ENCODE assay signal across 18 cellular contexts in the genomic region with DNA sequence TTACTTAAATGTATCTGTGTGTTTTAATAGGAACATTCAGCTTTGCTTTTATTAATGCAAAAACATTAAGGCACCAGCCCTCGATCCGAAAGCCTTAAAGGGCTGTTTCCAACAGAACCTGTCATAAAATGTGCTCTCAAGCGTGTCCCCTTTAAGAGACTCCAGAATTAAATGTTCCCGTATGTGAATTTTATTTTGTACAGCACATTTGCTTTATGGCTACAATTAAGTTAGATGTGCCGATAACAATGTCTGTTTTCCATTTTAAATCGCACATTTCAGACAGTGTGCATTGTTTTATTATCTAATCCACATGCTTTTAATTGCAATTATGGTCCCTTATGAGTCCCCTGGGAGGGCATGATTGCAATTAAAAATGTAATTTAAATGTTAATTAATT.
DNase-seq lines count a peak whose midpoint lies in the region; ATAC-seq and TF ChIP-seq lines count a peak whose summit lies in the region.
"Had no signal": no experiment of that assay in that cellular context is flagged by ENCODE, and none has a peak within 500 bp of the region (broad histone marks: within the 10 kb centered on the region; RNA-seq: fewer than 3 reads in every experiment).

No MANE protein-coding gene starts in this region.

- H3K36me3 ChIP-seq in mesenchymal stem cell (ENCODE audit: control insufficient read depth in 1 of 2, insufficient read depth in 2 of 2, low read depth in 1 of 2, low read length in 2 of 2) (no peaks in the 10 kb centered on the region), OCI-LY7 (ENCODE audit: insufficient read depth, low read length) (no peaks in the 10 kb centered on the region)
- H3K36me3 ChIP-seq: BLaER1 had no signal

- no peak overlapping the region for H2BK15ac ChIP-seq in mesenchymal stem cell (ENCODE audit: low read depth, poor library complexity, severe bottlenecking)

- no peak overlapping the region for H3K4me3 ChIP-seq in mesenchymal stem cell (ENCODE audit: insufficient read depth in 1 of 2, low read depth in 1 of 2, low read length in 2 of 2)
- H3K4me3 ChIP-seq in OCI-LY7 (ENCODE audit: low read depth, low read length, poor library complexity, severe bottlenecking) = no peak overlapping the region
- H3K4me3 ChIP-seq: BLaER1 had no signal

- intact Hi-C loops in OCI-LY7 (cut with micrococcal nuclease; ENCODE audit: unreplicated experiment) = no loop called here

- no peaks in the 10 kb centered on the region for H3K9me2 ChIP-seq in OCI-LY7 (ENCODE audit: insufficient read depth, low read length)

- H3K4me1 ChIP-seq in mesenchymal stem cell (ENCODE audit: control insufficient read depth, insufficient read depth, low read depth, low read length) (no peaks in the 10 kb centered on the region), OCI-LY7 (ENCODE audit: insufficient read depth, low read length, poor library complexity, severe bottlenecking) (peaks cover 10% of the 10 kb centered on the region)
- H3K4me1 ChIP-seq: BLaER1 had no signal

- CTCF ChIA-PET in OCI-LY7 (lab: Charles Lee; ENCODE audit: unreplicated experiment) = no interaction called here

- H4K20me1 ChIP-seq in OCI-LY7 (ENCODE audit: insufficient read depth, low read length) = no peaks in the 10 kb centered on the region
- H4K20me1 ChIP-seq: BLaER1 had no signal

- ATAC-seq in SK-N-SH treated with all-trans-retinoic acid at 6 μM for 48 hours = no peak
- ATAC-seq: HCT116 had no signal

- H4K91ac ChIP-seq in mesenchymal stem cell (ENCODE audit: low read length) = no peak overlapping the region

- POLR2A ChIA-PET in OCI-LY7 (lab: Charles Lee) = interaction anchor here (0.7 to 1.1 kb wide), 2 partner anchors 10 to 22 kb away, joined by 3 read pairs; no protein-coding TSS in a partner anchor

- WGBS in mesenchymal stem cell = 100% methylated on average over 5 of the region's 6 CpGs

- H3K18ac ChIP-seq in mesenchymal stem cell (ENCODE audit: low read depth in 1 of 2, low read length in 2 of 2) = no peak overlapping the region

- no peak overlapping the region for H2AK5ac ChIP-seq in mesenchymal stem cell (ENCODE audit: low read length, severe bottlenecking)

- no TSS peak for BruUV-seq in OCI-LY7 (replicated peaks; lab: Mats Ljungman, UMichigan)

- peak; percentile 2 for DNase-seq in NCI-H69 (lab: John Stamatoyannopoulos, UW)
- no peak for DNase-seq in mesenchymal stem cell
- no peak for DNase-seq in OCI-LY7 (ENCODE audit: low spot score)
- DNase-seq in NOMO-1 treated with dmso at 0.1 percent for 144 hours (lab: John Stamatoyannopoulos, UW; ENCODE audit: unreplicated experiment) = no peak
- no peak for DNase-seq in activated naive CD4-positive, alpha-beta T cell treated with anti-CD3 and anti-CD28 coated beads, Interleukin-2, amount 50 U/mL, for 16 hours
- DNase-seq: AML-193; CD4-positive, alpha-beta memory T cell; DMS153; DMS79; GDM1; GOT3; H7; HFFc6; IMR-90 had no signal

- no peak overlapping the region for H3K4ac ChIP-seq in mesenchymal stem cell (ENCODE audit: low read depth in 1 of 2, low read length in 2 of 2)

- no peak overlapping the region for H3K23ac ChIP-seq in mesenchymal stem cell (ENCODE audit: low read length in 2 of 2)

- H3K79me1 ChIP-seq in mesenchymal stem cell (replicated peaks; ENCODE audit: low read length, poor library complexity, severe bottlenecking) = no peaks in the 10 kb centered on the region

- H3K14ac ChIP-seq in mesenchymal stem cell (ENCODE audit: low read length in 2 of 2) = no peak overlapping the region

- H3K27me3 ChIP-seq in mesenchymal stem cell (ENCODE audit: control insufficient read depth in 1 of 2, insufficient read depth in 1 of 2, low read length in 2 of 2) = no peaks in the 10 kb centered on the region
- H3K27me3 ChIP-seq: BLaER1 had no signal

- no peaks in the 10 kb centered on the region for H3K79me2 ChIP-seq in OCI-LY7 (ENCODE audit: insufficient read depth, low read depth, low read length)

- H2AFZ ChIP-seq in mesenchymal stem cell (ENCODE audit: low read depth, low read length) = no peak overlapping the region
- no peak overlapping the region for H2AFZ ChIP-seq in OCI-LY7 (ENCODE audit: low read length)

- no peaks in the 10 kb centered on the region for H3K9me3 ChIP-seq in mesenchymal stem cell (ENCODE audit: control insufficient read depth, low read length)
- H3K9me3 ChIP-seq in OCI-LY7 (ENCODE audit: low read length) = no peaks in the 10 kb centered on the region
- H3K9me3 ChIP-seq: BLaER1 had no signal

- H3K9ac ChIP-seq in mesenchymal stem cell (ENCODE audit: low read length) = peak overlapping the region; percentile 5
- H3K9ac ChIP-seq: BLaER1 had no signal

- no peak overlapping the region for H2BK12ac ChIP-seq in mesenchymal stem cell (ENCODE audit: low read length in 2 of 2)

- H3K4me2 ChIP-seq in mesenchymal stem cell (ENCODE audit: low read length, poor library complexity, severe bottlenecking) (no peak overlapping the region), OCI-LY7 (ENCODE audit: low read length) (no peak overlapping the region)
- H3K4me2 ChIP-seq: BLaER1 had no signal

- H2BK5ac ChIP-seq in mesenchymal stem cell (ENCODE audit: low read depth, low read length, poor library complexity, severe bottlenecking) = no peak overlapping the region

- no peak overlapping the region for H3K27ac ChIP-seq in mesenchymal stem cell (ENCODE audit: low read length, poor library complexity, severe bottlenecking)
- H3K27ac ChIP-seq in OCI-LY7 (ENCODE audit: low read depth, low read length, poor library complexity, severe bottlenecking) = no peak overlapping the region
- H3K27ac ChIP-seq: BLaER1, HL-60 had no signal

- no peak overlapping the region for H4K8ac ChIP-seq in mesenchymal stem cell (ENCODE audit: low read length)

- no peak for TF ChIP-seq CTCF in OCI-LY7 (conservative IDR thresholded peaks at IDR 0.05; ENCODE audit: low read length)

- no peak overlapping the region for H2BK120ac ChIP-seq in mesenchymal stem cell (ENCODE audit: low read depth, low read length)

TF ChIP-seq in SK-N-SH treated with all-trans-retinoic acid at 6 μM for 48 hours, 23 proteins besides CTCF, POLR2A, EP300 and RAD21:
- TF ChIP-seq TCF4 (CRISPR knock-in tag; IDR thresholded peaks at IDR 0.05; ENCODE audit: borderline replicate concordance) = peak; percentile 99
- TF ChIP-seq TSHZ2 (CRISPR knock-in tag; IDR thresholded peaks at IDR 0.05) = peak; percentile 71; the same call in 1 of the 2 replicates
- 0 out of 2 replicates have a peak, but pooled peaks have one; percentile 37 for TF ChIP-seq ZNF565 (CRISPR knock-in tag; conservative IDR thresholded peaks at IDR 0.05; ENCODE audit: low read depth)
- no peak for TF ChIP-seq ARNTL (CRISPR knock-in tag; IDR thresholded peaks at IDR 0.05; ENCODE audit: borderline replicate concordance, low read depth)
TF ChIP-seq in SK-N-SH treated with all-trans-retinoic acid at 6 μM for 48 hours: peak in this region for 3.
